1 cellular context compared by ENCODE assay signal in genomic region chr1:164589408-164589807, GRCh38.
TF ChIP-seq lines count a peak whose summit lies in the region.

No MANE protein-coding gene starts in this region.

TF ChIP-seq in H1, 55 proteins besides CTCF, POLR2A, EP300 and RAD21 (continued from another document):
- no peak for TF ChIP-seq BACH1 (IDR thresholded peaks at IDR 0.05; ENCODE audit: low read length)
- no peak for TF ChIP-seq SP2 (IDR thresholded peaks at IDR 0.05; ENCODE audit: low read length)
- no peak for TF ChIP-seq RXRA (IDR thresholded peaks at IDR 0.05; ENCODE audit: insufficient read depth, low read depth, low read length)
- no peak for TF ChIP-seq BRCA1 (IDR thresholded peaks at IDR 0.05; ENCODE audit: low read depth, low read length)
- no peak for TF ChIP-seq EGR1 (IDR thresholded peaks at IDR 0.05; ENCODE audit: borderline replicate concordance, low read depth, low read length)
- no peak for TF ChIP-seq TEAD4 (IDR thresholded peaks at IDR 0.05; ENCODE audit: low read depth, low read length)
